ENCODE assay signal across 12 cellular contexts in the genomic region with DNA sequence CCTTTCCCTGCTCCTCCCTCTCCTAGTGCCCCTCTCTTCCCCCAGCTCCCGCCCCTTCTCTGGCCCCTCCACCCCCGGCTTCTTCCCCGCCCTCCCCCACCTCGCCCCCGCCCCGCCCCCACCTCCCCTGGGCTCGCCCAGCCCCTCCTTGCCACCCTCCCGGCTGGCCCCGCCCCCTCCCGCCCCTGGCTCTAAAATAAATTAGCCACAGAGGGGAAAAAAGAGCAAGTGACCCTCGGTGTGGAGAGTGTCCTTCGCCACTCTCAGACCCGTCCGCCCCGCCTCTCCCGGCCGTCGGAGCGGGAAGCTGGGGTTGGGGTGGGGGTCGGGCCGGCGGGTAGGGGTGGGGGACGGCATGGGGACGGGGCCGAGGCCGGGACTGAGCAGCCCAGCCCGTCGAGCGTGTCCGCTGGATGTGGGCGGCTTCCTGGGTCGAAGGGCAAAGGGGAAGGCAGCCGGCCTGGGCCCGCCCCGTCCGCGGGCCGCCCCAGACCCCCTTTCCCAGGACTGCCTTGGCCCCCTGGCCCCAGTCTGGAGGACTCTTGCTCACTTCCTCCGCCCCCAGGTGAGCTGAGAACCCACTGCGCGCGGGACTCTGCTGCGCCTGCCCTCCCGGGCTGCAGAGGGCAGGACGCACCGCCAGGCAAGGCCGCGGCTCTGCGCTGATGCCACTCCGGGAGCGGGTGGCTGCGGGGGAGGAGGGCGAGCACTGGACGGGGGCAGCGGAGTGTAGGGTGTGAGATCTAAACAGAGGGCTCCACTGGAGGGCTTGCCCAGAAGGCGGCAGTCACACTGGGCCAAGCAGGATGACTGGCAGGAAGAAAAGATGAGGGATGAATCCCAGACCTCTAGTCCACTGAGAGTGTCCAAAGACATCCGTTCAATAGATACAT. TPM values are rescaled to one million over a fixed set of nuclear protein-coding genes. Genes with fewer than 3 reads are reported as not detected.
A peak's percentile ranks its signal among the peaks of the same experiment; 100 is the strongest.
DNase-seq lines count a peak whose midpoint lies in the region; ATAC-seq and TF ChIP-seq lines count a peak whose summit lies in the region.
"Had no signal": no experiment of that assay in that cellular context is flagged by ENCODE, and none has a peak within 500 bp of the region (broad histone marks: within the 10 kb centered on the region; RNA-seq: fewer than 3 reads in every experiment).

No MANE protein-coding gene starts in this region.

- TF ChIP-seq POLR2A in thyroid gland (IDR thresholded peaks at IDR 0.05), result no peak

- TF ChIP-seq CTCF in lower lobe of right lung (IDR thresholded peaks at IDR 0.05) (peak; percentile 21), thyroid gland (IDR thresholded peaks at IDR 0.05) (no peak)

- WGBS in ectodermal cell, 2 experiments, result 3% methylated on average over 47 to 50 of the region's 57 CpGs
- WGBS in thyroid gland, 2 donors, result 41 to 54% methylated on average over 24 to 32 of the region's 57 CpGs

- H3K36me3 ChIP-seq in HUES6 (ENCODE audit: control insufficient read depth, insufficient read depth, low read length) (no peaks in the 10 kb centered on the region), ectodermal cell (ENCODE audit: control insufficient read depth, insufficient read depth, low read length) (no peaks in the 10 kb centered on the region), lower lobe of right lung (no peaks in the 10 kb centered on the region), thyroid gland (no peaks in the 10 kb centered on the region)

- intact Hi-C loops in lower lobe of right lung (cut with DNase I), result no loop called here
- intact Hi-C loops in thyroid gland (cut with DNase I), result no loop called here

- H3K9me3 ChIP-seq in HUES6 (ENCODE audit: control insufficient read depth, insufficient read depth, low read depth, low read length) (no peaks in the 10 kb centered on the region), ectodermal cell (ENCODE audit: control insufficient read depth, low read length) (no peaks in the 10 kb centered on the region), lower lobe of right lung (no peaks in the 10 kb centered on the region), thyroid gland (no peaks in the 10 kb centered on the region)

- H3K4me3 ChIP-seq in HUES6 (ENCODE audit: low read depth, low read length) (peak overlapping the region; percentile 60), ectodermal cell (ENCODE audit: insufficient read depth, low read depth, low read length) (peak overlapping the region; percentile 56), lower lobe of right lung (peak overlapping the region; percentile 58), thyroid gland (replicated peaks in 1 of 3) (peak overlapping the region in 1 of 3 donors; percentile 63)

- peak overlapping the region; percentile 35 for H3K9ac ChIP-seq in HUES6 (ENCODE audit: low read length)

- H3K27me3 ChIP-seq in HUES6 (ENCODE audit: control insufficient read depth, insufficient read depth, low read length), result peaks cover 33% of the 10 kb centered on the region
- no peaks in the 10 kb centered on the region for H3K27me3 ChIP-seq in ectodermal cell (ENCODE audit: control insufficient read depth, insufficient read depth, low read length, poor library complexity, severe bottlenecking)
- H3K27me3 ChIP-seq in lower lobe of right lung (ENCODE audit: low read depth), result peaks cover 45% of the 10 kb centered on the region
- peaks cover 9% of the 10 kb centered on the region for H3K27me3 ChIP-seq in thyroid gland

- no peak for DNase-seq in lower lobe of right lung
- DNase-seq in thyroid gland, result peak in 1 of 2 donors; percentile 28
- DNase-seq in cortex of kidney (lab: John Stamatoyannopoulos, UW), result no peak
- DNase-seq in activated naive CD4-positive, alpha-beta T cell treated with Interleukin-2 at 50 U/mL for 16 hours, result no peak
- DNase-seq in germinal center (ENCODE audit: low spot score), result no peak

- H3K4me1 ChIP-seq in HUES6 (ENCODE audit: control insufficient read depth, insufficient read depth, low read length) (peaks cover 45% of the 10 kb centered on the region), ectodermal cell (ENCODE audit: control insufficient read depth, insufficient read depth, low read length) (peaks cover 41% of the 10 kb centered on the region), lower lobe of right lung (peaks cover 41% of the 10 kb centered on the region), thyroid gland (peaks cover 14 to 37% of the 10 kb centered on the region in 2 donors)

- H3K27ac ChIP-seq in HUES6 (ENCODE audit: low read depth, low read length) (no peak overlapping the region), ectodermal cell (ENCODE audit: insufficient read depth, low read depth, low read length, poor library complexity, severe bottlenecking) (no peak overlapping the region), lower lobe of right lung (peak overlapping the region; percentile 58), thyroid gland (peak overlapping the region in 2 of 3 donors; percentile 53 to 75)

- ATAC-seq in lower lobe of right lung, result peak; percentile 7 to 34

RNA-seq across cellular contexts. Expression of a gene that starts 0.6 kb away (rescaled TPM):
- 46.8 TPM for polyA plus RNA-seq in ectodermal cell (2013, experiment 1 of 4)
- polyA plus RNA-seq in ectodermal cell (2013, experiment 2 of 4), result 50.3 TPM
- polyA plus RNA-seq in ectodermal cell (2013, experiment 3 of 4), result 41.4 TPM
- 43.2 TPM for polyA plus RNA-seq in ectodermal cell (2013, experiment 4 of 4)
- total RNA-seq in lower lobe of right lung (0.95 TPM), thyroid gland (1 to 10 TPM in 2 of 4 donors, under 1 TPM in 2; 0.45 to 1.6 (median 1.1) TPM)
- total RNA-seq: bronchial epithelial cell, Daoy had no signal

RNA-seq across cellular contexts. Expression of a gene that starts 38.8 kb away (rescaled TPM):
- polyA plus RNA-seq in ectodermal cell (2013, experiment 1 of 4), result 0.17 TPM
- 0.30 TPM for polyA plus RNA-seq in ectodermal cell (2013, experiment 2 of 4)
- 0.64 TPM for polyA plus RNA-seq in ectodermal cell (2013, experiment 3 of 4)
- polyA plus RNA-seq in ectodermal cell (2013, experiment 4 of 4), result 0.36 TPM
- total RNA-seq in lower lobe of right lung (not detected), thyroid gland (not detected)
- total RNA-seq: bronchial epithelial cell, Daoy, frontal cortex, ureter had no signal
- polyA plus RNA-seq: neural cell had no signal

RNA-seq across cellular contexts. Expression of a gene that starts 58.2 kb away (rescaled TPM):
- polyA plus RNA-seq in ectodermal cell (2013, experiment 1 of 4), result 0.87 TPM
- 0.28 TPM for polyA plus RNA-seq in ectodermal cell (2013, experiment 2 of 4)
- polyA plus RNA-seq in ectodermal cell (2013, experiment 3 of 4), result 0.59 TPM
- polyA plus RNA-seq in ectodermal cell (2013, experiment 4 of 4), result 0.61 TPM
- total RNA-seq in lower lobe of right lung (242 TPM), thyroid gland (100 to 1,000 TPM in 2 of 4 donors, 10 to 100 TPM in 2; 61.9 to 133 (median 84.2) TPM)
- polyA plus RNA-seq: neural cell had no signal

Comparison
In these comparisons a context has a peak if more than half of its experiments do, and no peak if none do; other contexts are left out.
1. H3K27ac ChIP-seq: peak in lower lobe of right lung (single experiment) and thyroid gland (2 of 3); none in HUES6 (single experiment) and ectodermal cell (single experiment).